Comparison of ENCODE assay signal across 29 cellular contexts in the genomic region with DNA sequence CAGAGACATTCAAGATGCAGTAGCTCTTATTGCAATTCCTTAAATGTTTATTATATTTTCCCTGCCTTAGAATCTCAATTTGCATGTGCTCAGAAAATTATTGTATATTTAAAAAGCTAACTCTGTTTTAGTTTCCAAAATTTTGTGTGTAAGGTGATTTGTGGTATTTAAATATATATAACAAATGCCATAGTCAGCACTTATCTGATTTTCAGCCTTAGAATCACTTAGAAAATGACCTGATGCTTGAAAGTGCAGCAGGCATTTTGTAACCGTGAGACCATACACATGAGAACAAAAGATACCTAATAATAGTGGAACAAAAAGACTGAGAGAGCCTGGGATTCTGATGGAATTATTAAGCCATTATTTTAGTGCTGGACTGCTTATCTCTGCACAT.
"Had no signal": no experiment of that assay in that cellular context is flagged by ENCODE, and none has a peak within 500 bp of the region (broad histone marks: within the 10 kb centered on the region; RNA-seq: fewer than 3 reads in every experiment).

No MANE protein-coding gene starts in this region.

- H3K4me2 ChIP-seq: neural progenitor cell had no signal

- H3K9ac ChIP-seq: neural progenitor cell, parathyroid adenoma had no signal

- H3K4me1 ChIP-seq: left ventricle myocardium inferior, neural progenitor cell, parathyroid adenoma, right atrium auricular region, stomach, testis, thyroid gland, transverse colon, upper lobe of left lung, vagina had no signal

- FAIRE-seq: islet of Langerhans, kidney had no signal

- H3K9me3 ChIP-seq: left ventricle myocardium inferior, neutrophil, right atrium auricular region, stomach, testis, thyroid gland, transverse colon, upper lobe of left lung, vagina had no signal

- H2AFZ ChIP-seq: neural progenitor cell, parathyroid adenoma had no signal

- H3K79me2 ChIP-seq: parathyroid adenoma had no signal

- ATAC-seq: natural killer cell; sciatic nerve; stimulated activated naive B cell treated with anti-CD40 and anti-IgM and Interleukin-4, amounts not matched to agents 10 μg/mL and 1 μg/mL and 100 μg/mL, for 72 hours; stimulated activated naive CD8-positive, alpha-beta T cell treated with anti-CD3 and anti-CD28 coated beads, Interleukin-15, Interleukin-2, amounts not matched to agents 100 U/mL and 50 U/mL, for 24 hours had no signal

- DNase-seq: hypothalamus; immature natural killer cell; kidney; left ventricle myocardium inferior; mesendoderm; naive B cell; natural killer cell; nephron progenitor cell; occipital lobe; stimulated activated CD4-positive, alpha-beta T cell treated with anti-CD3 and anti-CD28 coated beads, Interleukin-12 subunit alpha, Interleukin-12 subunit beta, amount 100 ng/mL, for 4 hours; stimulated activated CD4-positive, alpha-beta T cell treated with anti-CD3 and anti-CD28 coated beads, Interleukin-15, amount 100 ng/mL, for 24 hours; stimulated activated CD4-positive, alpha-beta T cell treated with anti-CD3 and anti-CD28 coated beads, Interleukin-2, amount 100 ng/mL, for 24 hours; stimulated activated CD4-positive, alpha-beta T cell treated with anti-CD3 and anti-CD28 coated beads, Interleukin-4, amount 100 ng/mL, for 1 hour; stimulated activated naive B cell treated with anti-CD40 and anti-IgM and Interleukin-4, amounts not matched to agents 10 μg/mL and 1 μg/mL and 100 μg/mL, for 72 hours; stimulated activated naive CD8-positive, alpha-beta T cell treated with anti-CD3 and anti-CD28 coated beads, Interleukin-15, Interleukin-2, amounts not matched to agents 100 U/mL and 50 U/mL, for 24 hours; stomach; testis; thyroid gland; transverse colon; upper lobe of left lung had no signal

- H3K27me3 ChIP-seq: neural progenitor cell, neutrophil, right atrium auricular region, stomach, testis, thyroid gland, transverse colon, upper lobe of left lung, vagina had no signal

- H3K36me3 ChIP-seq: left ventricle myocardium inferior, neural progenitor cell, neutrophil, right atrium auricular region, stomach, thyroid gland, transverse colon, upper lobe of left lung, vagina had no signal

- H3K4me3 ChIP-seq: left ventricle myocardium inferior, lung, neural progenitor cell, right atrium auricular region, skin epidermis, stomach, testis, thyroid gland, transverse colon, upper lobe of left lung, vagina had no signal

- H3K27ac ChIP-seq: left ventricle myocardium inferior, neural progenitor cell, neutrophil, parathyroid adenoma, right atrium auricular region, skin epidermis, stomach, testis, thyroid gland, transverse colon, upper lobe of left lung, vagina had no signal
